In the genomic region with DNA sequence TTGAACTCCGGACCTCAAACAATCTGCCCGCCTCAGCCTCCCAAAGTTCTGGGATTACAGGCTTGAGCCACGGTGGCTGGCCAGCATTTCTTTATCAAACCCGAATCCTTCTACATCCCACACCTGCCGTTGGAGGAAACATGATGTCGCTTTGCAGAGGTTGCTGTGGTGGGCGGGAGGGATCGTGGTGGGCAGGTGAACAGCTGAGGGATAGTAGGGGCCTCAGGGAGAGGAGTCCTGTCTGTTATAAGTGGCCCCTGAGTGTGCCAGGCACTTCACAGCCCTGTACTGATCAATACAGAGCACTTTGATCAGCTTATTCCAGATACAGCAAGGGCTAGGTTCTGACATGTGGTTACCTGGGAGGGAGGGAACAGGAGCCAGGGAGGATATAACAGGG, we compare ENCODE assay signal across 7 cellular contexts.
"Had no signal": no experiment of that assay in that cellular context is flagged by ENCODE, and none has a peak within 500 bp of the region (broad histone marks: within the 10 kb centered on the region; RNA-seq: fewer than 3 reads in every experiment).

No MANE protein-coding gene starts in this region.

- H3K9me3 ChIP-seq: HAP-1 had no signal

- H3K27ac ChIP-seq: GM23248 had no signal

- DNase-seq: GM23248, GOT3, H7, IMR-90 had no signal

- ATAC-seq: HCT116, K562 had no signal

- H3K4me1 ChIP-seq: HAP-1 had no signal

- H3K4me3 ChIP-seq: GM23248, HAP-1, K562 had no signal

- H3K36me3 ChIP-seq: HAP-1 had no signal
